In genomic region chr10:8130973-8131911, GRCh38 we compare ENCODE assay signal across 8 cellular contexts.
A peak's percentile ranks its signal among the peaks of the same experiment; 100 is the strongest.
DNase-seq lines count a peak whose midpoint lies in the region; ATAC-seq, FAIRE-seq and TF ChIP-seq lines count a peak whose summit lies in the region.

No MANE protein-coding gene starts in this region.

- H3K9me3 ChIP-seq in HepG2 (ENCODE audit: low read length) (no peaks in the 10 kb centered on the region), left ventricle myocardium inferior (replicated peaks) (no peaks in the 10 kb centered on the region)

- peak; percentile 39 to 41 for DNase-seq in stimulated activated CD4-positive, alpha-beta T cell treated with anti-CD3 and anti-CD28 coated beads, Interleukin-15, amount 100 ng/mL, for 48 hours (ENCODE audit: low read depth in 2 of 2)
- DNase-seq in HepG2 (ENCODE audit: low spot score) (no peak), NCI-H1930 (lab: John Stamatoyannopoulos, UW) (no peak), left ventricle myocardium inferior (no peak), left cardiac atrium (no peak)

- no peak for TF ChIP-seq EP300 in HepG2 (IDR thresholded peaks at IDR 0.05; ENCODE audit: low read depth in 2 of 2, low read length in 2 of 2)
- TF ChIP-seq EP300 in HepG2 (CRISPR knock-in tag; IDR thresholded peaks at IDR 0.05; ENCODE audit: borderline replicate concordance): no peak

- H3K4me1 ChIP-seq in HepG2 (ENCODE audit: insufficient read depth, low read length) (no peaks in the 10 kb centered on the region), left ventricle myocardium inferior (no peaks in the 10 kb centered on the region)

- H3K36me3 Mint-ChIP-seq in T-helper 1 cell treated with Interleukin-12 subunit alpha and Interleukin-12 subunit beta and Interleukin-4 antibody, amounts not matched to agents 30 μg/mL and 1 μg/mL, for 36 hours (ENCODE audit: low read depth): peaks cover 12% of the 10 kb centered on the region

- peak; percentile 55 for ATAC-seq in GM19452 (IDR thresholded peaks at IDR 0.05; ENCODE audit: unreplicated experiment)
- ATAC-seq in HG03064 (IDR thresholded peaks at IDR 0.05; ENCODE audit: low read depth, unreplicated experiment): peak; percentile 49
- ATAC-seq in HepG2: no peak
- ATAC-seq in left cardiac atrium: no peak

- no peak for TF ChIP-seq POLR2A in HepG2 (IDR thresholded peaks at IDR 0.05; ENCODE audit: insufficient read depth in 1 of 2, low read depth in 2 of 2, low read length in 2 of 2)

- H3K27ac ChIP-seq in HepG2 (ENCODE audit: extremely low read length, insufficient read depth, low read length) (no peak overlapping the region), left ventricle myocardium inferior (replicated peaks) (no peak overlapping the region)

- H3K27me3 Mint-ChIP-seq in T-helper 1 cell treated with Interleukin-12 subunit alpha and Interleukin-12 subunit beta and Interleukin-4 antibody, amounts not matched to agents 30 μg/mL and 1 μg/mL, for 36 hours (ENCODE audit: low read depth): peaks cover 5% of the 10 kb centered on the region

- POLR2A ChIA-PET in HepG2 (lab: Yijun Ruan, JAX): no interaction called here

- no peak for FAIRE-seq in HepG2 (lab: Jason Lieb, UNC)

- H2AFZ ChIP-seq in HepG2 (ENCODE audit: low read length): no peak overlapping the region

- H3K79me2 ChIP-seq in HepG2 (ENCODE audit: insufficient read depth, low read length): no peaks in the 10 kb centered on the region

- no peak for TF ChIP-seq RAD21 in HepG2 (CRISPR knock-in tag; IDR thresholded peaks at IDR 0.05)

- H3K9ac ChIP-seq in HepG2 (ENCODE audit: insufficient read depth, low read depth, low read length): no peak overlapping the region

- H3K4me3 ChIP-seq in HepG2 (replicated peaks in 1 of 3; ENCODE audit: insufficient read depth in 1 of 3, low read depth in 2 of 3, low read length in 3 of 3): no peak overlapping the region
- no peak overlapping the region for H3K4me3 ChIP-seq in left ventricle myocardium inferior

- H3K36me3 ChIP-seq in HepG2 (replicated peaks in 1 of 2; ENCODE audit: control insufficient read depth in 1 of 2, insufficient read depth in 2 of 2, low read length in 2 of 2): no peaks in the 10 kb centered on the region
- no peaks in the 10 kb centered on the region for H3K36me3 ChIP-seq in left ventricle myocardium inferior

- CTCF ChIA-PET in HepG2 (lab: Yijun Ruan, JAX; ENCODE audit: low intra/inter-chr PET ratio, low total read pairs): no interaction called here

- H3K27me3 ChIP-seq in HepG2 (ENCODE audit: control insufficient read depth in 1 of 2, insufficient read depth in 2 of 2, low read length in 2 of 2): peaks cover 0 to 21% of the 10 kb centered on the region in 2 experiments; a peak in 4 of 5 replicates
- peaks cover 19% of the 10 kb centered on the region for H3K27me3 ChIP-seq in left ventricle myocardium inferior (ENCODE audit: low read depth)

- peaks cover 43% of the 10 kb centered on the region for H3K4me1 Mint-ChIP-seq in T-helper 1 cell treated with Interleukin-12 subunit alpha and Interleukin-12 subunit beta and Interleukin-4 antibody, amounts not matched to agents 30 μg/mL and 1 μg/mL, for 36 hours (ENCODE audit: low read depth)

- in situ Hi-C loops in HepG2 (cut with HindIII; ENCODE audit: extremely low pct_ligation_motif_present, low pct_unique_long_range_greater_than_20kb): no loop called here

- no TSS peak for BruUV-seq in HepG2 (replicated peaks; lab: Mats Ljungman, UMichigan)

- 50% methylated on average over 8 of the region's 8 CpGs for WGBS in HepG2 (ENCODE audit: low lambda C conversion rate)

- no peaks in the 10 kb centered on the region for H3K9me3 Mint-ChIP-seq in T-helper 1 cell treated with Interleukin-12 subunit alpha and Interleukin-12 subunit beta and Interleukin-4 antibody, amounts not matched to agents 30 μg/mL and 1 μg/mL, for 36 hours

- peak overlapping the region; percentile 49 for H3K4me3 Mint-ChIP-seq in T-helper 1 cell treated with Interleukin-12 subunit alpha and Interleukin-12 subunit beta and Interleukin-4 antibody, amounts not matched to agents 30 μg/mL and 1 μg/mL, for 36 hours

- no peaks in the 10 kb centered on the region for H4K20me1 ChIP-seq in HepG2 (ENCODE audit: insufficient read depth, low read length)

- intact Hi-C loops in HepG2 (cut with micrococcal nuclease; ENCODE audit: unreplicated experiment) (no loop called here), left ventricle myocardium inferior (cut with micrococcal nuclease) (no loop called here), left cardiac atrium (cut with DNase I) (no loop called here)

- H3K4me2 ChIP-seq in HepG2 (ENCODE audit: low read depth, low read length): no peak overlapping the region

- H3K27ac Mint-ChIP-seq in T-helper 1 cell treated with Interleukin-12 subunit alpha and Interleukin-12 subunit beta and Interleukin-4 antibody, amounts not matched to agents 30 μg/mL and 1 μg/mL, for 36 hours: peak overlapping the region; percentile 71

- TF ChIP-seq CTCF in HepG2 (CRISPR knock-in tag; IDR thresholded peaks at IDR 0.05) (no peak), left ventricle myocardium inferior (IDR thresholded peaks at IDR 0.05; ENCODE audit: borderline replicate concordance) (no peak)

TF ChIP-seq in HepG2, 621 proteins besides CTCF, POLR2A, EP300 and RAD21:
- TF ChIP-seq TAF1 (CRISPR knock-in tag; IDR thresholded peaks at IDR 0.05) (no peak), GLI4 (CRISPR knock-in tag; IDR thresholded peaks at IDR 0.05; ENCODE audit: borderline replicate concordance) (no peak), ZNF230 (CRISPR knock-in tag; IDR thresholded peaks at IDR 0.05) (no peak), ZNF432 (CRISPR knock-in tag; IDR thresholded peaks at IDR 0.05; ENCODE audit: borderline replicate concordance) (no peak), JUND (CRISPR knock-in tag; IDR thresholded peaks at IDR 0.05) (no peak)

Comparison
In these comparisons a context has a peak if more than half of its experiments do, and no peak if none do; other contexts are left out.
1. ATAC-seq: peak in GM19452 (single experiment) and HG03064 (single experiment); none in HepG2 (single experiment) and left cardiac atrium (0 of 2).
2. DNase-seq: peak in stimulated activated CD4-positive, alpha-beta T cell treated with anti-CD3 and anti-CD28 coated beads, Interleukin-15, amount 100 ng/mL, for 48 hours (2 of 2); none in HepG2 (single experiment), NCI-H1930 (0 of 2), left ventricle myocardium inferior (single experiment) and left cardiac atrium (single experiment).